26 cellular contexts compared by ENCODE assay signal in the genomic region with DNA sequence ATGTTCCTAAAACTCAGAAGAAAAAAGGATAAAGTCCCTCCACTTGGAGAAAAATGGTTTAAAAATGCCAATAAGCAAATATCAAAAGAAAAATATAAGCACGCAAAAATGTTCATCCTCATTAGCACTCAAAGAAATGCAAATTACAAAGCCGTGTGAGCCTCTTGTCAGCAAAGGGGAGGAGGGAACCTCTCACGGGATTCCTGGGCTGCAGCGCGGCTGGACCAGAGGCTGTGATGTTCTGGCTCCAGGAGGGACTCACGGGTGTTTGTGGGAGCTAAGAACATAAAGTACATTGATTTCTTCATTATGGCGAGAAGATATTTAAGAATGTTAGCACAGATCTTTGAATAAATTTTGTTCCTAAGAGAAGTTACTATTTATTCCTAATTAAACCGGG.
"Had no signal": no experiment of that assay in that cellular context is flagged by ENCODE, and none has a peak within 500 bp of the region (broad histone marks: within the 10 kb centered on the region; RNA-seq: fewer than 3 reads in every experiment).

No MANE protein-coding gene starts in this region.

- H3K27ac Mint-ChIP-seq: mesothelial cell of epicardium; natural killer cell treated with Interleukin-12 subunit alpha and Interleukin-12 subunit beta and Interleukin-15 and Interleukin-18, amount 100 ng/mL, for 72 hours; stimulated activated naive B cell treated with anti-CD40 and anti-IgM and Interleukin-4, amounts not matched to agents 10 μg/mL and 1 μg/mL and 100 μg/mL, for 72 hours; stimulated activated naive CD8-positive, alpha-beta T cell treated with anti-CD3 and anti-CD28 coated beads, Interleukin-15, Interleukin-2, amounts not matched to agents 100 ng/mL and 50 ng/mL, for 24 hours had no signal

- H3K4me1 Mint-ChIP-seq: central memory CD8-positive, alpha-beta T cell; mesothelial cell of epicardium; naive B cell; neural crest cell; stimulated activated naive B cell treated with anti-CD40 and anti-IgM and Interleukin-4, amounts not matched to agents 10 μg/mL and 1 μg/mL and 100 μg/mL, for 72 hours had no signal

- H3K4me1 ChIP-seq: esophagus muscularis mucosa, foreskin keratinocyte, gastroesophageal sphincter, prostate gland, right atrium auricular region, sigmoid colon, tibial nerve, upper lobe of right lung, uterus had no signal

- H3K4me3 Mint-ChIP-seq: central memory CD8-positive, alpha-beta T cell; mesothelial cell of epicardium; naive B cell; natural killer cell treated with Interleukin-12 subunit alpha and Interleukin-12 subunit beta and Interleukin-15 and Interleukin-18, amount 100 ng/mL, for 72 hours; neural crest cell; stimulated activated naive B cell treated with anti-CD40 and anti-IgM and Interleukin-4, amounts not matched to agents 10 μg/mL and 1 μg/mL and 100 μg/mL, for 72 hours; stimulated activated naive CD8-positive, alpha-beta T cell treated with anti-CD3 and anti-CD28 coated beads, Interleukin-15, Interleukin-2, amounts not matched to agents 100 ng/mL and 50 ng/mL, for 24 hours had no signal

- H3K27me3 ChIP-seq: foreskin keratinocyte, right atrium auricular region, tibial nerve, uterus had no signal

- DNase-seq: cortex of kidney; effector CD4-positive, alpha-beta T cell; foreskin keratinocyte; hypothalamus; kidney; mesenchymal stem cell; mucosa of descending colon; naive B cell; stimulated activated CD4-positive, alpha-beta T cell treated with anti-CD3 and anti-CD28 coated beads, Interleukin-2, amount 100 ng/mL, for 48 hours; stimulated activated naive B cell treated with anti-CD40 and anti-IgM and Interleukin-4, amounts not matched to agents 10 μg/mL and 1 μg/mL and 100 μg/mL, for 72 hours; upper lobe of right lung; uterus had no signal

- H3K27ac ChIP-seq: epithelial cell of prostate, esophagus muscularis mucosa, foreskin keratinocyte, gastroesophageal sphincter, prostate gland, right atrium auricular region, sigmoid colon, thoracic aorta, tibial nerve, upper lobe of right lung, uterus had no signal

- H3K9me3 Mint-ChIP-seq: central memory CD8-positive, alpha-beta T cell; mesothelial cell of epicardium; naive B cell; natural killer cell treated with Interleukin-12 subunit alpha and Interleukin-12 subunit beta and Interleukin-15 and Interleukin-18, amount 100 ng/mL, for 72 hours; neural crest cell; stimulated activated naive B cell treated with anti-CD40 and anti-IgM and Interleukin-4, amounts not matched to agents 10 μg/mL and 1 μg/mL and 100 μg/mL, for 72 hours; stimulated activated naive CD8-positive, alpha-beta T cell treated with anti-CD3 and anti-CD28 coated beads, Interleukin-15, Interleukin-2, amounts not matched to agents 100 ng/mL and 50 ng/mL, for 24 hours had no signal

- H3K36me3 Mint-ChIP-seq: mesothelial cell of epicardium; naive B cell; natural killer cell treated with Interleukin-12 subunit alpha and Interleukin-12 subunit beta and Interleukin-15 and Interleukin-18, amount 100 ng/mL, for 72 hours; stimulated activated naive B cell treated with anti-CD40 and anti-IgM and Interleukin-4, amounts not matched to agents 10 μg/mL and 1 μg/mL and 100 μg/mL, for 72 hours had no signal

- H3K9me3 ChIP-seq: esophagus muscularis mucosa, gastroesophageal sphincter, mucosa of descending colon, prostate gland, right atrium auricular region, sigmoid colon, thoracic aorta, tibial nerve, upper lobe of right lung, uterus had no signal

- ATAC-seq: foreskin keratinocyte; gastroesophageal sphincter; left lobe of liver; mucosa of descending colon; natural killer cell treated with Interleukin-12 subunit alpha and Interleukin-12 subunit beta and Interleukin-15 and Interleukin-18, amount 100 ng/mL, for 72 hours; stimulated activated naive B cell treated with anti-CD40 and anti-IgM and Interleukin-4, amounts not matched to agents 10 μg/mL and 1 μg/mL and 100 μg/mL, for 72 hours; upper lobe of right lung had no signal

- H3K4me3 ChIP-seq: esophagus muscularis mucosa, gastroesophageal sphincter, mucosa of descending colon, prostate gland, right atrium auricular region, sigmoid colon, thoracic aorta, tibial nerve, upper lobe of right lung, uterus had no signal

- H3K36me3 ChIP-seq: esophagus muscularis mucosa, gastroesophageal sphincter, prostate gland, right atrium auricular region, sigmoid colon, thoracic aorta, tibial nerve, upper lobe of right lung, uterus had no signal
